33 cellular contexts compared by ENCODE assay signal in genomic region chr2:83155826-83156225, GRCh38.
"Had no signal": no experiment of that assay in that cellular context is flagged by ENCODE, and none has a peak within 500 bp of the region (broad histone marks: within the 10 kb centered on the region; RNA-seq: fewer than 3 reads in every experiment).

No MANE protein-coding gene starts in this region.

- H3K4me3 ChIP-seq: adrenal gland, ascending aorta, body of pancreas, breast epithelium, cardiac muscle cell had no signal

- ATAC-seq: activated naive CD4-positive, alpha-beta T cell treated with anti-CD3 and anti-CD28 coated beads, Interleukin-2, amount 50 U/mL, for 72 hours; activated naive CD8-positive, alpha-beta T cell treated with anti-CD3 and anti-CD28 coated beads, Interleukin-2, amount 50 U/mL, for 24 hours; activated T-cell treated with anti-CD3 and anti-CD28 coated beads, Interleukin-2, amount 50 U/mL, for 4 hours; activated T-cell treated with anti-CD3 and anti-CD28 coated beads, Interleukin-2, amount 50 U/mL, for 72 hours; activated T-helper 17 cell treated with anti-CD3 and anti-CD28 coated beads, Interleukin-2, amount 50 U/mL, for 72 hours; body of pancreas had no signal

- DNase-seq: activated effector memory CD4-positive, alpha-beta T cell treated with anti-CD3 and anti-CD28 coated beads, Interleukin-2, amount 50 U/mL, for 16 hours; activated effector memory CD4-positive, alpha-beta T cell treated with Interleukin-2 at 50 U/mL for 16 hours; activated gamma-delta T cell; activated gamma-delta T cell treated with Interleukin-2 at 50 U/mL for 16 hours; activated naive CD4-positive, alpha-beta T cell; activated naive CD4-positive, alpha-beta T cell treated with anti-CD3 and anti-CD28 coated beads for 36 hours; activated naive CD4-positive, alpha-beta T cell treated with anti-CD3 and anti-CD28 coated beads, Interleukin-2, amount 10 ng/mL, durations not matched to agents 7 days and 5 days; activated naive CD4-positive, alpha-beta T cell treated with anti-CD3 and anti-CD28 coated beads, Interleukin-2, amount 50 U/mL, for 16 hours; activated naive CD4-positive, alpha-beta T cell treated with Interleukin-2 at 50 U/mL for 16 hours; activated naive CD8-positive, alpha-beta T cell treated with anti-CD3 and anti-CD28 coated beads for 36 hours; activated naive CD8-positive, alpha-beta T cell treated with anti-CD3 and anti-CD28 coated beads, Interleukin-2, amount 10 ng/mL, durations not matched to agents 7 days and 5 days; activated naive CD8-positive, alpha-beta T cell treated with anti-CD3 and anti-CD28 coated beads, Interleukin-2, amount 50 U/mL, for 24 hours; activated T-cell treated with anti-CD3 and anti-CD28 coated beads, Interleukin-2, amount 50 U/mL, for 24 hours; activated T-cell treated with anti-CD3 and anti-CD28 coated beads, Interleukin-2, amount 50 U/mL, for 4 hours; activated T-cell treated with anti-CD3 and anti-CD28 coated beads, Interleukin-2, amount 50 U/mL, for 48 hours; activated T-cell treated with anti-CD3 and anti-CD28 coated beads, Interleukin-2, amount 50 U/mL, for 72 hours; adrenal gland; amniotic stem cell; amygdala; anterior cingulate cortex; aorta; body of pancreas; brain microvascular endothelial cell; caudate nucleus; central memory CD4-positive, alpha-beta T cell; cerebellar nuclear complex had no signal

- FAIRE-seq: astrocyte, bronchial epithelial cell had no signal

- H3K27ac ChIP-seq: adrenal gland, ascending aorta, body of pancreas, brain microvascular endothelial cell, breast epithelium, cardiac muscle cell had no signal

- H3K27me3 ChIP-seq: adrenal gland, ascending aorta, body of pancreas, brain microvascular endothelial cell, breast epithelium, cardiac muscle cell had no signal

- H3K36me3 ChIP-seq: adrenal gland, ascending aorta, brain microvascular endothelial cell, breast epithelium, cardiac muscle cell had no signal

- H3K9me3 ChIP-seq: adrenal gland, ascending aorta, body of pancreas, breast epithelium had no signal

- H3K4me1 ChIP-seq: adrenal gland, ascending aorta, body of pancreas, breast epithelium had no signal
